ENCODE assay signal across 8 cellular contexts in genomic region chr17:56478836-56479447, GRCh38.
DNase-seq lines count a peak whose midpoint lies in the region; ATAC-seq, FAIRE-seq and TF ChIP-seq lines count a peak whose summit lies in the region.

No MANE protein-coding gene starts in this region.

- 31% methylated on average over 7 of the region's 7 CpGs for WGBS in A549 (ENCODE audit: missing lambda C conversion rate)
- no CpG with 5 or more reads among the region's 7 CpGs for WGBS in trophoblast cell (ENCODE audit: extremely low coverage, insufficient coverage, insufficient read length)

- H3K23ac ChIP-seq in trophoblast cell (ENCODE audit: low read length): no peak overlapping the region

- no peak for TF ChIP-seq POLR2A in A549 (IDR thresholded peaks at IDR 0.05; ENCODE audit: low read length)
- no peak for TF ChIP-seq POLR2A in vagina (IDR thresholded peaks at IDR 0.05)

- H3K4me3 ChIP-seq in A549: no peak overlapping the region
- H3K4me3 ChIP-seq in colonic mucosa: no peak overlapping the region
- H3K4me3 ChIP-seq in trophoblast cell (ENCODE audit: low read depth, low read length): no peak overlapping the region
- H3K4me3 ChIP-seq in vagina: no peak overlapping the region
- H3K4me3 ChIP-seq in MG63: no peak overlapping the region

- H3K27ac ChIP-seq in A549 (no peak overlapping the region), colonic mucosa (no peak overlapping the region), trophoblast cell (ENCODE audit: low read depth, low read length) (no peak overlapping the region), vagina (no peak overlapping the region)

- H3K9ac ChIP-seq in colonic mucosa (ENCODE audit: low read depth in 2 of 2, low read length in 2 of 2) (no peak overlapping the region), trophoblast cell (ENCODE audit: low read length) (no peak overlapping the region)

- H4K8ac ChIP-seq in trophoblast cell (ENCODE audit: low read depth, low read length): no peak overlapping the region

- H2AFZ ChIP-seq in trophoblast cell (ENCODE audit: insufficient read depth, low read length, poor library complexity): no peak overlapping the region

- H2AK5ac ChIP-seq in trophoblast cell (ENCODE audit: low read length): no peak overlapping the region

- DNase-seq in A549 (ENCODE audit: low read depth in 1 of 2, low spot score in 1 of 2) (peak; percentile 25 to 53), GDM1 (lab: John Stamatoyannopoulos, UW) (peak; percentile 2), NAMALWA (ENCODE audit: low spot score) (peak; percentile 62), colonic mucosa (peak; percentile 20), trophoblast cell (peak; percentile 28 to 68), vagina (ENCODE audit: extremely low spot score in 2 of 2) (no peak), MG63 (no peak)

- peak; percentile 66 to 86; a peak in 3 of 6 replicates for ATAC-seq in A549
- no peak for ATAC-seq in HG03457 (IDR thresholded peaks at IDR 0.05; ENCODE audit: unreplicated experiment)

- H4K91ac ChIP-seq in trophoblast cell (ENCODE audit: low read depth, low read length): no peak overlapping the region

- H3K36me3 ChIP-seq in colonic mucosa (no peaks in the 10 kb centered on the region), trophoblast cell (ENCODE audit: control insufficient read depth in 1 of 2, insufficient read depth in 2 of 2, low read length in 2 of 2) (no peaks in the 10 kb centered on the region), vagina (no peaks in the 10 kb centered on the region), MG63 (no peaks in the 10 kb centered on the region)

- no peak overlapping the region for H4K12ac ChIP-seq in trophoblast cell (ENCODE audit: low read depth, low read length)

- peak; percentile 98 for FAIRE-seq in A549 (lab: Jason Lieb, UNC)

- CTCF ChIA-PET in A549 (lab: Yijun Ruan, JAX): interaction anchor here (0.7 to 2.5 kb wide), 5 partner anchors 12 to 955 kb away, joined by 3 to 14 read pairs (median 4); no protein-coding TSS in a partner anchor

- no peaks in the 10 kb centered on the region for H3K27me3 ChIP-seq in colonic mucosa
- no peaks in the 10 kb centered on the region for H3K27me3 ChIP-seq in trophoblast cell (ENCODE audit: insufficient read depth, low read length)
- no peaks in the 10 kb centered on the region for H3K27me3 ChIP-seq in vagina
- no peaks in the 10 kb centered on the region; the same call in 1 of the 2 replicates for H3K27me3 ChIP-seq in MG63

- H2BK12ac ChIP-seq in trophoblast cell (ENCODE audit: low read length): no peak overlapping the region

- TF ChIP-seq RAD21 in A549 (conservative IDR thresholded peaks at IDR 0.05 in 1 of 2, IDR thresholded peaks at IDR 0.05 in 1 of 2): peak; percentile 38 to 42; a peak in 4 of 5 replicates

- H3K79me1 ChIP-seq in trophoblast cell (ENCODE audit: low read length): no peaks in the 10 kb centered on the region

- no peak overlapping the region for H3K14ac ChIP-seq in trophoblast cell (ENCODE audit: low read length)

- peak; percentile 59 for TF ChIP-seq CTCF in A549 (IDR thresholded peaks at IDR 0.05)
- TF ChIP-seq CTCF in colonic mucosa (IDR thresholded peaks at IDR 0.05): peak; percentile 21
- TF ChIP-seq CTCF in vagina (IDR thresholded peaks at IDR 0.05): peak in 1 of 3 experiments; percentile 6

- H3K79me2 ChIP-seq in trophoblast cell (ENCODE audit: control insufficient read depth, insufficient read depth, low read length, poor library complexity): no peaks in the 10 kb centered on the region

- POLR2A ChIA-PET in A549 (lab: Yijun Ruan, JAX): no interaction called here

- H2BK120ac ChIP-seq in trophoblast cell (ENCODE audit: insufficient read depth, low read length, poor library complexity): no peak overlapping the region

- H3K4me2 ChIP-seq in A549: no peak overlapping the region
- H3K4me2 ChIP-seq in trophoblast cell (ENCODE audit: low read length): no peak overlapping the region

- intact Hi-C loops in colonic mucosa (cut with DNase I) (no loop called here), vagina (cut with DNase I) (no loop called here)

- H3K4ac ChIP-seq in trophoblast cell (ENCODE audit: low read depth, low read length): no peak overlapping the region

- H3K18ac ChIP-seq in trophoblast cell (ENCODE audit: low read length): no peak overlapping the region

- no peak for TF ChIP-seq EP300 in A549 (IDR thresholded peaks at IDR 0.05)

- H3K4me1 ChIP-seq in A549 (no peaks in the 10 kb centered on the region), colonic mucosa (no peaks in the 10 kb centered on the region), trophoblast cell (ENCODE audit: control insufficient read depth in 1 of 2, insufficient read depth in 2 of 2, low read length in 2 of 2) (no peaks in the 10 kb centered on the region), vagina (no peaks in the 10 kb centered on the region)

- H3K9me3 ChIP-seq in A549: no peaks in the 10 kb centered on the region
- H3K9me3 ChIP-seq in colonic mucosa: no peaks in the 10 kb centered on the region
- no peaks in the 10 kb centered on the region for H3K9me3 ChIP-seq in trophoblast cell (ENCODE audit: insufficient read depth, low read depth, low read length)
- H3K9me3 ChIP-seq in vagina: no peaks in the 10 kb centered on the region
- H3K9me3 ChIP-seq in MG63: no peaks in the 10 kb centered on the region

- no peak overlapping the region for H2BK5ac ChIP-seq in trophoblast cell (ENCODE audit: low read depth, low read length, poor library complexity)

TF ChIP-seq in A549, 52 proteins besides CTCF, POLR2A, EP300 and RAD21:
- TF ChIP-seq SMC3 (IDR thresholded peaks at IDR 0.05) (peak; percentile 63), HES2 (IDR thresholded peaks at IDR 0.05) (no peak)

Comparison
In these comparisons a context has a peak if more than half of its experiments do, and no peak if none do; other contexts are left out.
1. DNase-seq: peak in A549 (2 of 2), GDM1 (single experiment), NAMALWA (single experiment), colonic mucosa (single experiment) and trophoblast cell (2 of 2); none in vagina (0 of 2) and MG63 (single experiment).